Comparison of ENCODE assay signal across 1 cellular context in the genomic region with DNA sequence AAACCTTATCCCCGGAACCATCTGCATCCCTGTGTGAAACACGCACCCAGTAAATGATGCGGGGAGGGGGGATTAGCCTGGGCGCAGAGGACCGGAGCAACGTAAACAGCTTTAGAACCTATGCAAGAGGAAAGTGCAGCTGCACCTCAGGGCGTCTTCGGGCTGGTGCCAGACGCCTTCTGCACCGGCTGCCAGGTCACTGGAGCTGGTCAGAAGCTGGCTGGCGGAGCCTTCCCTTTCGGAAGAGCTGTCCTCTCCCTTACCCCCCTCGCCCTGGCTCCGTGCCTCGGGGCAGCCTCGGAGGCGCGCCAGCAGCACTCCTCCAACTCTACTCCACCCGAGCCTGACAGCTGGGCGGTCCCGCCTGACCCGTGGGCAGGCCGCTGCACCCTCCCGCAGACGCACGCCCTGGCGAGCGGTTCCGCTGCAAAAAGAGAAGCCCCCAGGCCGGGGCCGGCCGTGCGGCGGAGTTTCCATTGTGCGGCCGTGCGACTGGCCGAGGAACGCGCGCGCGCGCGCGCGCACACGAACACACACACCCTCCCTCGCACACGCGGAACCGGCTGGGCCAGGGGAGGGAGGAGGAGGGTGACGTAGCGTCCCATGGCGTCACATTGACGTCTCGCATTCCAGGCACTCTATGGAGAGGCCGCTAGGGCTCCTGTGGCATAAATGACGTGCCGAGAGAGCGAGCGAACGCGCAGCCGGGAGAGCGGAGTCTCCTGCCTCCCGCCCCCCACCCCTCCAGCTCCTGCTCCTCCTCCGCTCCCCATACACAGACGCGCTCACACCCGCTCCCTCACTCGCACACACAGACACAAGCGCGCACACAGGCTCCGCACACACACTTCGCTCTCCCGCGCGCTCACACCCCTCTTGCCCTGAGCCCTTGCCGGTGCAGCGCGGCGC.
A peak's percentile ranks its signal among the peaks of the same experiment; 100 is the strongest.
TF ChIP-seq lines count a peak whose summit lies in the region.

TSS of gene NR4A3 (plus strand) at position 699 of the 909 bp plus-strand sequence. CDS start 6,158 bp downstream, outside the sequence.

TF ChIP-seq in A549, 52 proteins besides CTCF, POLR2A, EP300 and RAD21 (continued from another document):
- 0 out of 3 replicates have a peak, but pooled peaks have one; percentile 36 for TF ChIP-seq BCL3 (IDR thresholded peaks at IDR 0.05)
- TF ChIP-seq JUNB (IDR thresholded peaks at IDR 0.05): no peak
- TF ChIP-seq REST (IDR thresholded peaks at IDR 0.05): 0 out of 2 replicates have a peak, but pooled peaks have one; percentile 16
- no peak for TF ChIP-seq FOSL2 (IDR thresholded peaks at IDR 0.05)
- peak; percentile 57; the same call in 1 of the 2 replicates for TF ChIP-seq FOSL2 (CRISPR knock-in tag; IDR thresholded peaks at IDR 0.05)
- peak; percentile 22 to 77; a peak in 3 of 5 replicates for TF ChIP-seq JUN (IDR thresholded peaks at IDR 0.05)
- no peak for TF ChIP-seq EHMT2 (IDR thresholded peaks at IDR 0.05; ENCODE audit: low read depth)
- peak; percentile 53; the same call in 1 of the 2 replicates for TF ChIP-seq GATA3 (IDR thresholded peaks at IDR 0.05; ENCODE audit: borderline replicate concordance)
- peak; percentile 51 for TF ChIP-seq PHF8 (IDR thresholded peaks at IDR 0.05; ENCODE audit: borderline replicate concordance, low read depth)
- no peak for TF ChIP-seq ZNF302 (CRISPR knock-in tag; IDR thresholded peaks at IDR 0.05)
- no peak for TF ChIP-seq MAFK (IDR thresholded peaks at IDR 0.05; ENCODE audit: partially characterized antibody)
- TF ChIP-seq ESRRA (IDR thresholded peaks at IDR 0.05; ENCODE audit: borderline replicate concordance, low read length): no peak
TF ChIP-seq in A549: peak in this region for 12.
